ENCODE assay signal across 1 cellular context in genomic region chr10:98446121-98446655, GRCh38.
TF ChIP-seq lines count a peak whose summit lies in the region.

No MANE protein-coding gene starts in this region.

TF ChIP-seq in IMR-90, 13 proteins besides CTCF, POLR2A, EP300 and RAD21:
- no peak for TF ChIP-seq NFE2L2 (IDR thresholded peaks at IDR 0.05; ENCODE audit: low read depth, low read length)
- no peak for TF ChIP-seq MAFK (IDR thresholded peaks at IDR 0.05; ENCODE audit: low read depth, low read length)
- no peak for TF ChIP-seq RFX5 (IDR thresholded peaks at IDR 0.05; ENCODE audit: low read depth, low read length)
- TF ChIP-seq CHD1 (IDR thresholded peaks at IDR 0.05; ENCODE audit: low read depth, low read length): no peak
- TF ChIP-seq SMC3 (IDR thresholded peaks at IDR 0.05; ENCODE audit: low read depth, low read length): no peak
- TF ChIP-seq RCOR1 (IDR thresholded peaks at IDR 0.05; ENCODE audit: insufficient replicate concordance, low read length): no peak
TF ChIP-seq in IMR-90: peak in this region for 0.
